In the genomic region with DNA sequence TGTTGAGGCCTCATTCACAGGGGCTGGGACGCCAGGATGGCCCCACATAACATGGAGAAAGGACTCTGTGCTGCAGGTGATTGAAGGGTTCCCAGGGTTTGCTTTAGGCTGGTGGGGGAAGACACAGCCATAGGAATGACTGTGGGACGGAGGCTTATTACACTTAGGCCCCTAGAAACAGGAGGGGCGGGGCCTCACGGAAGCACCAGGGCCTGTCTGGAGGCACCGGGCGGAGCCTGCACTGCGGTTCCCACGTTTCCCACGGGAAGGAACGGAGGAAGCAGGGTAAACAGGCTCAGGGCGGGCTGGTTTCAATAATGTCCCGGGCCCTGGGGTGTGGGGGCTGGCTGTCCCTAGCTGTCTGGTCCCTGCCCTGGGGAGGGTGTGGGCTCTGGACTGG, we compare ENCODE assay signal across 11 cellular contexts. TPM values are rescaled to one million over a fixed set of nuclear protein-coding genes. Genes with fewer than 3 reads are reported as not detected.
DNase-seq lines count a peak whose midpoint lies in the region; ATAC-seq and TF ChIP-seq lines count a peak whose summit lies in the region.
"Not testable (repeated sequence)": the region's sequence is repeated elsewhere in the genome, so short reads cannot be mapped to it uniquely, and the experiment has no call there.
"Had no signal": no experiment of that assay in that cellular context is flagged by ENCODE, and none has a peak within 500 bp of the region (broad histone marks: within the 10 kb centered on the region; RNA-seq: fewer than 3 reads in every experiment).

No MANE protein-coding gene starts in this region.

- not testable (repeated sequence) for H3K4me2 ChIP-seq in H9 (ENCODE audit: insufficient read depth, insufficient read length, low read length)

- H3K4me1 Mint-ChIP-seq in H9; activated T-cell treated with anti-CD3 and anti-CD28 coated beads, Interleukin-2, amount 50 U/mL, for 24 hours (ENCODE audit: low read depth): not testable (repeated sequence)
- H3K4me1 Mint-ChIP-seq in nephron progenitor cell, result peaks cover 25% of the 10 kb centered on the region

- not testable (repeated sequence) for H3K4ac ChIP-seq in H9 (ENCODE audit: low read depth, low read length)

- H3K27ac ChIP-seq in H9 (ENCODE audit: insufficient read length, low read depth, low read length); spleen: not testable (repeated sequence)

- not testable (repeated sequence) for H3K14ac ChIP-seq in H9 (ENCODE audit: insufficient read depth, low read length)

- not testable (repeated sequence) for H2AK5ac ChIP-seq in H9 (ENCODE audit: insufficient read length, low read length)

- H4K20me1 ChIP-seq in H9 (ENCODE audit: control insufficient read depth, insufficient read depth, insufficient read length), result not testable (repeated sequence)

- not testable (repeated sequence) for H3K23ac ChIP-seq in H9 (ENCODE audit: insufficient read length, low read depth, low read length)

- H3K27me3 ChIP-seq in H9 (ENCODE audit: insufficient read depth, low read length), result not testable (repeated sequence)
- peaks cover 0 to 52% (median 0%) of the 10 kb centered on the region in 7 donors for H3K27me3 ChIP-seq in spleen (replicated peaks in 1 of 7)

- not testable (repeated sequence) for H3K9ac ChIP-seq in H9 (ENCODE audit: extremely low read depth, insufficient read length, low read length)

- not testable (repeated sequence) for H3T11ph ChIP-seq in H9 (ENCODE audit: low read length)

- TF ChIP-seq CTCF in H9 (conservative IDR thresholded peaks at IDR 0.05); nephron progenitor cell (IDR thresholded peaks at IDR 0.05); spleen (IDR thresholded peaks at IDR 0.05 in 8 of 11, conservative IDR thresholded peaks at IDR 0.05 in 3 of 11): not testable (repeated sequence)

- H3K36me3 ChIP-seq in spleen, result not testable (repeated sequence)

- not testable (repeated sequence) for H4K8ac ChIP-seq in H9 (replicated peaks; ENCODE audit: insufficient read length, low read depth, low read length)

- not testable (repeated sequence) for H2BK5ac ChIP-seq in H9 (ENCODE audit: insufficient read length, low read length)

- intact Hi-C loops in left cardiac atrium (cut with DNase I); spleen (cut with DNase I; ENCODE audit: low total_unique reads): not testable (repeated sequence)

- H3K23me2 ChIP-seq in H9 (ENCODE audit: insufficient read length, low read depth, low read length, poor library complexity, severe bottlenecking), result not testable (repeated sequence)

- H3K36me3 Mint-ChIP-seq in H9 (ENCODE audit: insufficient read depth in 1 of 3, low read depth in 3 of 3); activated T-cell treated with anti-CD3 and anti-CD28 coated beads, Interleukin-2, amount 50 U/mL, for 24 hours (ENCODE audit: low read depth); nephron progenitor cell (ENCODE audit: low read depth): not testable (repeated sequence)

- peak; percentile 46 for DNase-seq in H9
- peak; percentile 3 for DNase-seq in activated T-cell treated with anti-CD3 and anti-CD28 coated beads, Interleukin-2, amount 50 U/mL, for 24 hours
- DNase-seq in left cardiac atrium, result peak; percentile 56
- DNase-seq in left kidney (ENCODE audit: low read depth, low spot score), result peak; percentile 46
- peak; percentile 51 for DNase-seq in nephron progenitor cell
- peak; percentile 41 for DNase-seq in spleen

- not testable (repeated sequence) for H3K9me3 Mint-ChIP-seq in H9; activated T-cell treated with anti-CD3 and anti-CD28 coated beads, Interleukin-2, amount 50 U/mL, for 24 hours
- H3K9me3 Mint-ChIP-seq in nephron progenitor cell, result peaks cover 13% of the 10 kb centered on the region

- H2BK15ac ChIP-seq in H9 (ENCODE audit: low read depth, low read length), result not testable (repeated sequence)

- not testable (repeated sequence) for H3K18ac ChIP-seq in H9 (ENCODE audit: insufficient read length, low read depth, low read length)

- H2AFZ ChIP-seq in H9 (ENCODE audit: low read length), result not testable (repeated sequence)

- not testable (repeated sequence) for H4K5ac ChIP-seq in H9 (ENCODE audit: insufficient read length, low read depth, low read length)

- H2BK20ac ChIP-seq in H9 (ENCODE audit: low read depth, low read length, poor library complexity, severe bottlenecking), result not testable (repeated sequence)

- H3K79me2 ChIP-seq in H9 (ENCODE audit: insufficient read depth, low read length), result not testable (repeated sequence)

- TF ChIP-seq POLR2A in spleen (IDR thresholded peaks at IDR 0.05), result not testable (repeated sequence)

- H3K56ac ChIP-seq in H9 (ENCODE audit: insufficient read length, low read depth, low read length), result not testable (repeated sequence)

- ATAC-seq in esophagus mucosa (peak; percentile 48), left cardiac atrium (peak; percentile 34 to 66)

- not testable (repeated sequence) for H3K4me3 Mint-ChIP-seq in H9; activated T-cell treated with anti-CD3 and anti-CD28 coated beads, Interleukin-2, amount 50 U/mL, for 24 hours; nephron progenitor cell

- H3K27me3 Mint-ChIP-seq in H9 (ENCODE audit: low read depth), result peaks cover 75% of the 10 kb centered on the region
- peaks cover 48% of the 10 kb centered on the region for H3K27me3 Mint-ChIP-seq in activated T-cell treated with anti-CD3 and anti-CD28 coated beads, Interleukin-2, amount 50 U/mL, for 24 hours
- H3K27me3 Mint-ChIP-seq in nephron progenitor cell (ENCODE audit: low read depth, poor library complexity), result peaks cover 41% of the 10 kb centered on the region

- H2BK120ac ChIP-seq in H9 (ENCODE audit: low read depth, low read length, poor library complexity, severe bottlenecking), result not testable (repeated sequence)

- no CpG with 5 or more reads among the region's 12 CpGs for WGBS in H9 (ENCODE audit: extremely low coverage, insufficient read length, low lambda C conversion rate)
- WGBS in spleen, 5 donors, result 26 to 54% (median 35%) methylated on average over 11 to 12 of the region's 12 CpGs

- not testable (repeated sequence) for H3K27ac Mint-ChIP-seq in H9; activated T-cell treated with anti-CD3 and anti-CD28 coated beads, Interleukin-2, amount 50 U/mL, for 24 hours; nephron progenitor cell

- H3K79me1 ChIP-seq in H9 (ENCODE audit: insufficient read depth, low read depth, low read length, poor library complexity, severe bottlenecking), result not testable (repeated sequence)

- H3K4me1 ChIP-seq in H9 (ENCODE audit: insufficient read depth, low read length); spleen: not testable (repeated sequence)

- not testable (repeated sequence) for H4K91ac ChIP-seq in H9 (ENCODE audit: insufficient read length, low read depth, low read length)

- H3K9me3 ChIP-seq in H9 (ENCODE audit: control insufficient read depth, low read depth, low read length); spleen: not testable (repeated sequence)

- H3K4me3 ChIP-seq in spleen, result not testable (repeated sequence)

- not testable (repeated sequence) for H2BK12ac ChIP-seq in H9 (ENCODE audit: insufficient read length, low read depth, low read length)

RNA-seq across cellular contexts. Expression of a gene that starts 14.1 kb away (rescaled TPM):
- total RNA-seq in H9 (2021), result not detected in 2 replicates
- not detected for total RNA-seq in esophagus mucosa
- not detected for total RNA-seq in left cardiac atrium
- under 1 TPM in 1 of 7 donors, not detected in 6; 0.95 TPM for total RNA-seq in spleen
- under 1 TPM in 2 of 3 donors, not detected in 1; 0.16 to 0.38 TPM for polyA plus RNA-seq in spleen
- total RNA-seq: Caco-2; CD4-positive, CD25-positive, alpha-beta regulatory T cell; H4; M059J had no signal
- polyA plus RNA-seq: CD4-positive, CD25-positive, alpha-beta regulatory T cell had no signal

RNA-seq across cellular contexts. Expression of a gene that starts 51.8 kb away (rescaled TPM):
- 0.31 and 0.37 TPM in 2 replicates for total RNA-seq in H9 (2021)
- total RNA-seq in esophagus mucosa, result 7.3 TPM
- 1 to 10 TPM; 1.7 to 2.1 TPM for total RNA-seq in left cardiac atrium
- 1 to 10 TPM; 1.1 to 5.8 (median 2.7) TPM for total RNA-seq in spleen
- under 1 TPM; 0.26 to 0.96 (median 0.64) TPM for polyA plus RNA-seq in spleen
- total RNA-seq: Caco-2, H4, M059J had no signal
- polyA plus RNA-seq: CD4-positive, CD25-positive, alpha-beta regulatory T cell had no signal

RNA-seq across cellular contexts. Expression of a gene that starts 59.4 kb away (rescaled TPM):
- 9.3 TPM in 2 replicates for total RNA-seq in H9 (2021)
- 2.0 TPM for total RNA-seq in esophagus mucosa
- 10 to 100 TPM; 10.8 to 12.8 TPM for total RNA-seq in left cardiac atrium
- 10 to 100 TPM; 16.8 to 52.8 (median 31.2) TPM for total RNA-seq in spleen
- polyA plus RNA-seq in spleen, result 10 to 100 TPM in 2 of 3 donors, 1 to 10 TPM in 1; 9.2 to 14.1 (median 10.7) TPM
- total RNA-seq: H4 had no signal

Comparison
In these comparisons a context has a peak if more than half of its experiments do, and no peak if none do; other contexts are left out.
1. DNase-seq: peak in every context shown above with its lines; median percentile 56 in left cardiac atrium; 51 in nephron progenitor cell; 46 in H9; 46 in left kidney; 41 in spleen; 3 in activated T-cell treated with anti-CD3 and anti-CD28 coated beads, Interleukin-2, amount 50 U/mL, for 24 hours.